ENCODE assay signal across 1 cellular context in the genomic region with DNA sequence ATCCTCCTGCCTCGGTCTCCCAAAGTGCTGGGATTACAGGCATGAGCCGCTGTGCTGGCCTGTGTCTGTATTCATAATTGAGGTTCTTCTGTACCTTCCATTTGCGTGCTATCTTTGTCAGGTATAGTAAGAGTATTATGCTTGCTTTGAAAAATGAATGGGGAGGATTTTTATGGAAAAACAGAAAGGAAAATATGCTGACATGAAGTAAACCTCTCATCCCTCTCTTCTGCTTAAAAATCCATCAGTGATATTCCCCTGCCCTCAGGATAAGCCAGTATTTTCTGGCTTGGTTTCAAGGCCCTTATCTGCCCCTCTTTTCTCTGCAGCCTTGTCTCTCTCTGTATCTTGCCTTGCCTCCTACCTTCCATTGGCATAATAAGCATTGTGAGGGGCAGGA.
TF ChIP-seq lines count a peak whose summit lies in the region.

No MANE protein-coding gene starts in this region.

TF ChIP-seq in K562, 482 proteins besides CTCF, POLR2A, EP300 and RAD21 (continued from another document):
- TF ChIP-seq, protein P1, sequence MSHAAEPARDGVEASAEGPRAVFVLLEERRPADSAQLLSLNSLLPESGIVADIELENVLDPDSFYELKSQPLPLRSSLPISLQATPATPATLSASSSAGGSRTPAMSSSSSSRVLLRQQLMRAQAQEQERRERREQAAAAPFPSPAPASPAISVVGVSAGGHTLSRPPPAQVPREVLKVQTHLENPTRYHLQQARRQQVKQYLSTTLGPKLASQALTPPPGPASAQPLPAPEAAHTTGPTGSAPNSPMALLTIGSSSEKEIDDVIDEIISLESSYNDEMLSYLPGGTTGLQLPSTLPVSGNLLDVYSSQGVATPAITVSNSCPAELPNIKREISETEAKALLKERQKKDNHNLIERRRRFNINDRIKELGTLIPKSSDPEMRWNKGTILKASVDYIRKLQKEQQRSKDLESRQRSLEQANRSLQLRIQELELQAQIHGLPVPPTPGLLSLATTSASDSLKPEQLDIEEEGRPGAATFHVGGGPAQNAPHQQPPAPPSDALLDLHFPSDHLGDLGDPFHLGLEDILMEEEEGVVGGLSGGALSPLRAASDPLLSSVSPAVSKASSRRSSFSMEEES (CRISPR knock-in tag; IDR thresholded peaks at IDR 0.05) = no peak
